19 cellular contexts compared by ENCODE assay signal in genomic region chr3:19229086-19229485, GRCh38.
DNase-seq lines count a peak whose midpoint lies in the region; ATAC-seq and TF ChIP-seq lines count a peak whose summit lies in the region.
"Had no signal": no experiment of that assay in that cellular context is flagged by ENCODE, and none has a peak within 500 bp of the region (broad histone marks: within the 10 kb centered on the region; RNA-seq: fewer than 3 reads in every experiment).

No MANE protein-coding gene starts in this region.

- H3K27ac Mint-ChIP-seq in activated CD4-positive, alpha-beta T cell treated with anti-CD3 and anti-CD28 coated beads for 36 hours, result no peak overlapping the region
- H3K27ac Mint-ChIP-seq in activated CD4-positive, alpha-beta T cell treated with anti-CD3 and anti-CD28 coated beads, Interleukin-2, amount 10 ng/mL, durations not matched to agents 24 days and 14 days, result no peak overlapping the region
- peak overlapping the region; percentile 97 for H3K27ac Mint-ChIP-seq in stimulated activated naive B cell treated with anti-CD40 and anti-IgM and Interleukin-4, amounts not matched to agents 10 μg/mL and 1 μg/mL and 100 μg/mL, for 72 hours
- H3K27ac Mint-ChIP-seq: activated naive CD4-positive, alpha-beta T cell treated with anti-CD3 and anti-CD28 coated beads, Interleukin-2, amount 50 U/mL, for 24 hours; activated T-cell treated with anti-CD3 and anti-CD28 coated beads, Interleukin-2, amount 50 U/mL, for 72 hours had no signal

- H3K4me3 ChIP-seq in SU-DHL-6 (ENCODE audit: insufficient read depth, low read length, poor library complexity, severe bottlenecking) (peak overlapping the region; percentile 27), ascending aorta (no peak overlapping the region)

- peak overlapping the region; percentile 26; the same call in 1 of the 2 replicates for H3K9ac ChIP-seq in SU-DHL-6 (ENCODE audit: low read length)

- intact Hi-C loops in activated CD4-positive, alpha-beta T cell treated with anti-CD3 and anti-CD28 coated beads for 36 hours (cut with DNase I, micrococcal nuclease), result no loop called here
- intact Hi-C loops in activated CD4-positive, alpha-beta T cell treated with anti-CD3 and anti-CD28 coated beads, Interleukin-2, amount 10 ng/mL, durations not matched to agents 24 days and 14 days (cut with micrococcal nuclease), result no loop called here
- intact Hi-C loops in ascending aorta (cut with DNase I), result no loop called here

- H3K36me3 Mint-ChIP-seq in activated CD4-positive, alpha-beta T cell treated with anti-CD3 and anti-CD28 coated beads for 36 hours (ENCODE audit: low read depth), result no peaks in the 10 kb centered on the region
- H3K36me3 Mint-ChIP-seq in activated CD4-positive, alpha-beta T cell treated with anti-CD3 and anti-CD28 coated beads, Interleukin-2, amount 10 ng/mL, durations not matched to agents 24 days and 14 days (ENCODE audit: low read depth), result no peaks in the 10 kb centered on the region
- H3K36me3 Mint-ChIP-seq in stimulated activated naive B cell treated with anti-CD40 and anti-IgM and Interleukin-4, amounts not matched to agents 10 μg/mL and 1 μg/mL and 100 μg/mL, for 72 hours, result peaks cover 4 to 9% of the 10 kb centered on the region in 2 donors
- H3K36me3 Mint-ChIP-seq: activated naive CD4-positive, alpha-beta T cell treated with anti-CD3 and anti-CD28 coated beads, Interleukin-2, amount 50 U/mL, for 24 hours had no signal

- no peaks in the 10 kb centered on the region for H3K79me2 ChIP-seq in SU-DHL-6 (ENCODE audit: insufficient read depth, low read length)

- CTCF ChIA-PET in activated CD4-positive, alpha-beta T cell treated with anti-CD3 and anti-CD28 coated beads for 36 hours (lab: Charles Lee), result interaction anchor here (0.7 to 1.8 kb wide), 6 partner anchors 10 to 165 kb away, joined by 3 to 6 read pairs (median 4); no protein-coding TSS in a partner anchor

- no peak overlapping the region for H3K4me3 Mint-ChIP-seq in activated CD4-positive, alpha-beta T cell treated with anti-CD3 and anti-CD28 coated beads for 36 hours
- no peak overlapping the region for H3K4me3 Mint-ChIP-seq in activated CD4-positive, alpha-beta T cell treated with anti-CD3 and anti-CD28 coated beads, Interleukin-2, amount 10 ng/mL, durations not matched to agents 24 days and 14 days
- peak overlapping the region; percentile 80 to 81 for H3K4me3 Mint-ChIP-seq in stimulated activated naive B cell treated with anti-CD40 and anti-IgM and Interleukin-4, amounts not matched to agents 10 μg/mL and 1 μg/mL and 100 μg/mL, for 72 hours
- H3K4me3 Mint-ChIP-seq: activated naive CD4-positive, alpha-beta T cell treated with anti-CD3 and anti-CD28 coated beads, Interleukin-2, amount 50 U/mL, for 24 hours; activated T-cell treated with anti-CD3 and anti-CD28 coated beads, Interleukin-2, amount 50 U/mL, for 72 hours had no signal

- DNase-seq in activated CD4-positive, alpha-beta T cell treated with anti-CD3 and anti-CD28 coated beads for 36 hours, result peak; percentile 8
- DNase-seq in activated CD4-positive, alpha-beta T cell treated with anti-CD3 and anti-CD28 coated beads, Interleukin-2, amount 10 ng/mL, durations not matched to agents 24 days and 14 days, result no peak
- DNase-seq in HT-29 (ENCODE audit: low spot score) (peak; percentile 1), cerebellar nuclear complex (lab: John Stamatoyannopoulos, UW) (no peak), dermis blood vessel endothelial cell (no peak), ascending aorta (ENCODE audit: low spot score in 2 of 2) (no peak)
- DNase-seq in stimulated activated naive B cell treated with anti-CD40 and anti-IgM and Interleukin-4, amounts not matched to agents 10 μg/mL and 1 μg/mL and 100 μg/mL, for 72 hours, result no peak
- DNase-seq: activated T-cell treated with anti-CD3 and anti-CD28 coated beads, Interleukin-2, amount 50 U/mL, for 72 hours; C1 segment of cervical spinal cord; effector CD4-positive, alpha-beta T cell; mesenchymal stem cell; NCI-H146; NCI-H774; stimulated activated CD8-positive, alpha-beta memory T cell treated with anti-CD3 and anti-CD28 coated beads, Interleukin-4, amount 100 ng/mL, for 48 hours; T-helper 9 cell had no signal

- H3K9me2 ChIP-seq in SU-DHL-6 (replicated peaks; ENCODE audit: insufficient read depth, low read length), result no peaks in the 10 kb centered on the region

- H3K27ac ChIP-seq in SU-DHL-6 (ENCODE audit: low read depth, low read length) (peak overlapping the region; percentile 75), ascending aorta (no peak overlapping the region)

- H3K4me1 ChIP-seq in ascending aorta, result no peaks in the 10 kb centered on the region

- H3K27me3 ChIP-seq in SU-DHL-6 (ENCODE audit: low read length), result no peaks in the 10 kb centered on the region
- H3K27me3 ChIP-seq in ascending aorta, result no peaks in the 10 kb centered on the region

- no peaks in the 10 kb centered on the region for H3K9me3 ChIP-seq in SU-DHL-6 (ENCODE audit: insufficient read depth, low read length)
- no peaks in the 10 kb centered on the region for H3K9me3 ChIP-seq in ascending aorta

- H3K36me3 ChIP-seq in SU-DHL-6 (ENCODE audit: low read length) (no peaks in the 10 kb centered on the region), ascending aorta (no peaks in the 10 kb centered on the region)

- POLR2A ChIA-PET in activated CD4-positive, alpha-beta T cell treated with anti-CD3 and anti-CD28 coated beads for 36 hours (lab: Charles Lee), result no interaction called here

- peaks cover 13% of the 10 kb centered on the region; the same call in 1 of the 2 replicates for H3F3A ChIP-seq in SU-DHL-6 (ENCODE audit: insufficient read depth)

- H3K4me2 ChIP-seq in SU-DHL-6 (ENCODE audit: low read depth, low read length, poor library complexity, severe bottlenecking), result peak overlapping the region; percentile 51

- peaks cover 3% of the 10 kb centered on the region for H3K27me3 Mint-ChIP-seq in activated CD4-positive, alpha-beta T cell treated with anti-CD3 and anti-CD28 coated beads for 36 hours
- peaks cover 2% of the 10 kb centered on the region for H3K27me3 Mint-ChIP-seq in activated CD4-positive, alpha-beta T cell treated with anti-CD3 and anti-CD28 coated beads, Interleukin-2, amount 10 ng/mL, durations not matched to agents 24 days and 14 days
- no peaks in the 10 kb centered on the region for H3K27me3 Mint-ChIP-seq in stimulated activated naive B cell treated with anti-CD40 and anti-IgM and Interleukin-4, amounts not matched to agents 10 μg/mL and 1 μg/mL and 100 μg/mL, for 72 hours

- no peaks in the 10 kb centered on the region for H3K4me1 Mint-ChIP-seq in activated CD4-positive, alpha-beta T cell treated with anti-CD3 and anti-CD28 coated beads for 36 hours
- H3K4me1 Mint-ChIP-seq in activated CD4-positive, alpha-beta T cell treated with anti-CD3 and anti-CD28 coated beads, Interleukin-2, amount 10 ng/mL, durations not matched to agents 24 days and 14 days, result no peaks in the 10 kb centered on the region
- peaks cover 14 to 31% of the 10 kb centered on the region in 2 donors for H3K4me1 Mint-ChIP-seq in stimulated activated naive B cell treated with anti-CD40 and anti-IgM and Interleukin-4, amounts not matched to agents 10 μg/mL and 1 μg/mL and 100 μg/mL, for 72 hours
- H3K4me1 Mint-ChIP-seq: activated naive CD4-positive, alpha-beta T cell treated with anti-CD3 and anti-CD28 coated beads, Interleukin-2, amount 50 U/mL, for 24 hours had no signal

- H4K20me1 ChIP-seq in SU-DHL-6 (ENCODE audit: low read depth, low read length), result no peaks in the 10 kb centered on the region

- peak; percentile 75 for TF ChIP-seq CTCF in SU-DHL-6 (IDR thresholded peaks at IDR 0.05; ENCODE audit: insufficient read depth, low read length, poor library complexity, severe bottlenecking)
- no peak for TF ChIP-seq CTCF in ascending aorta (IDR thresholded peaks at IDR 0.05)

- no peaks in the 10 kb centered on the region for H3K9me3 Mint-ChIP-seq in activated CD4-positive, alpha-beta T cell treated with anti-CD3 and anti-CD28 coated beads for 36 hours (ENCODE audit: low read depth)
- no peaks in the 10 kb centered on the region for H3K9me3 Mint-ChIP-seq in activated CD4-positive, alpha-beta T cell treated with anti-CD3 and anti-CD28 coated beads, Interleukin-2, amount 10 ng/mL, durations not matched to agents 24 days and 14 days
- H3K9me3 Mint-ChIP-seq in stimulated activated naive B cell treated with anti-CD40 and anti-IgM and Interleukin-4, amounts not matched to agents 10 μg/mL and 1 μg/mL and 100 μg/mL, for 72 hours, result peaks cover 10 to 11% of the 10 kb centered on the region in 2 donors
- H3K9me3 Mint-ChIP-seq: activated naive CD4-positive, alpha-beta T cell treated with anti-CD3 and anti-CD28 coated beads, Interleukin-2, amount 50 U/mL, for 24 hours; activated T-cell treated with anti-CD3 and anti-CD28 coated beads, Interleukin-2, amount 50 U/mL, for 72 hours had no signal

- no peak for ATAC-seq in activated CD4-positive, alpha-beta T cell treated with anti-CD3 and anti-CD28 coated beads for 36 hours
- peak in 1 of 2 donors; percentile 34 for ATAC-seq in stimulated activated naive B cell treated with anti-CD40 and anti-IgM and Interleukin-4, amounts not matched to agents 10 μg/mL and 1 μg/mL and 100 μg/mL, for 72 hours (replicated peaks)
- ATAC-seq: activated T-cell treated with anti-CD3 and anti-CD28 coated beads, Interleukin-2, amount 50 U/mL, for 72 hours; esophagus mucosa; HCT116 had no signal

- no peak overlapping the region for H2AFZ ChIP-seq in SU-DHL-6 (ENCODE audit: low read depth, low read length, severe bottlenecking)

Comparison
In these comparisons a context has a peak if more than half of its experiments do, and no peak if none do; other contexts are left out.
1. DNase-seq: peak in activated CD4-positive, alpha-beta T cell treated with anti-CD3 and anti-CD28 coated beads for 36 hours (single experiment) and HT-29 (single experiment); none in activated CD4-positive, alpha-beta T cell treated with anti-CD3 and anti-CD28 coated beads, Interleukin-2, amount 10 ng/mL, durations not matched to agents 24 days and 14 days (single experiment), stimulated activated naive B cell treated with anti-CD40 and anti-IgM and Interleukin-4, amounts not matched to agents 10 μg/mL and 1 μg/mL and 100 μg/mL, for 72 hours (single experiment), cerebellar nuclear complex (0 of 2), dermis blood vessel endothelial cell (single experiment) and ascending aorta (0 of 2).
2. H3K4me3 Mint-ChIP-seq: peak in stimulated activated naive B cell treated with anti-CD40 and anti-IgM and Interleukin-4, amounts not matched to agents 10 μg/mL and 1 μg/mL and 100 μg/mL, for 72 hours (2 of 2); none in activated CD4-positive, alpha-beta T cell treated with anti-CD3 and anti-CD28 coated beads for 36 hours (single experiment) and activated CD4-positive, alpha-beta T cell treated with anti-CD3 and anti-CD28 coated beads, Interleukin-2, amount 10 ng/mL, durations not matched to agents 24 days and 14 days (single experiment).